ENCODE assay signal across 1 cellular context in genomic region chr22:43892183-43892894, GRCh38.
TF ChIP-seq lines count a peak whose summit lies in the region.

No MANE protein-coding gene starts in this region.

TF ChIP-seq in neural cell, 6 proteins besides CTCF, POLR2A, EP300 and RAD21:
- TF ChIP-seq EZH2 (IDR thresholded peaks at IDR 0.05; ENCODE audit: borderline replicate concordance, insufficient read depth, low read length, poor library complexity, severe bottlenecking): no peak
- no peak for TF ChIP-seq POLR2AphosphoS5 (IDR thresholded peaks at IDR 0.05)
- TF ChIP-seq REST (IDR thresholded peaks at IDR 0.05; ENCODE audit: borderline replicate concordance): no peak
- no peak for TF ChIP-seq MXI1 (conservative IDR thresholded peaks at IDR 0.05; ENCODE audit: poor library complexity, severe bottlenecking)
- TF ChIP-seq SMC3 (conservative IDR thresholded peaks at IDR 0.05; ENCODE audit: poor library complexity): no peak
- TF ChIP-seq TAF1 (IDR thresholded peaks at IDR 0.05; ENCODE audit: low read depth): no peak
